ENCODE assay signal across 24 cellular contexts in the genomic region with DNA sequence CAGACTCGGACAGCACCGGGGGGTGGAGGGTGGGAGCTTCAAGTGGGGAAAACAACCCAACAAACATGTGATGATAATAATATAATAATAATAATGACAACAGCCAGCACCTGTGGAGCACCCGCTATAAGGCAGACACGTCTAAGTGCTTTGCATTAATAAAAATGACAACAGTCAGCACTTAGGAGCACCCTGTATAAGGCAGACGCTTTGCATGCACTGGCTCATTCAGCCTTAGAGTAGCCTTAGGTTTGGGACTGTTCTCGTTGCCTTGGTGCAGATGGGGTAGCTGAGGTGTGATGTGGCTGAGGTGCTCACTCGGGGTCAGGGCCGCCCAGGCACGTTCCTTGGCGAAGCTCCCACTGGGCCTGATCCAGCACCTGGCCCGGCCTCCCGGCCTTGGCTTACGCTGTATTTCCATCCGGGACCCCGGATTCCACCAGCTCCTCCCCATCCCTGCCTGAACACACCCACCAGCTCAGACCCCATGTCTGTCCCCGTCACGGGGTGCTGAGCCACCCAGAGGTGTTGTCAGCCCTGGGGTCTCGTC.
A peak's percentile ranks its signal among the peaks of the same experiment; 100 is the strongest.
DNase-seq lines count a peak whose midpoint lies in the region; ATAC-seq, FAIRE-seq and TF ChIP-seq lines count a peak whose summit lies in the region.
"Had no signal": no experiment of that assay in that cellular context is flagged by ENCODE, and none has a peak within 500 bp of the region (broad histone marks: within the 10 kb centered on the region; RNA-seq: fewer than 3 reads in every experiment).

No MANE protein-coding gene starts in this region.

- FAIRE-seq in K562 (lab: Jason Lieb, UNC), result no peak
- FAIRE-seq: H54 had no signal

- peaks cover 6% of the 10 kb centered on the region; the same call in 2 of the 3 replicates for H3K79me2 ChIP-seq in K562 (ENCODE audit: control insufficient read depth, insufficient read depth, low read length)

- POLR2A ChIA-PET in K562 (lab: Yijun Ruan, JAX), result interaction anchor here (0.6 to 2.0 kb wide), 3 partner anchors 11 to 52 kb away, joined by 3 to 4 read pairs (median 3); no protein-coding TSS in a partner anchor

- peak overlapping the region in 7 of 11 experiments; percentile 6 to 99 (median 50); a peak in 12 of 22 replicates for H3K4me2 ChIP-seq in BLaER1 treated with 17β-estradiol and CSF1 and Interleukin-3, amounts not matched to agents 10 nM and 100 nM
- H3K4me2 ChIP-seq in K562 (ENCODE audit: insufficient read depth, low read length), result no peak overlapping the region; the same call in 1 of the 2 replicates

- peaks cover 39 to 92% (median 81%) of the 10 kb centered on the region in 10 experiments for H3K4me1 ChIP-seq in BLaER1 treated with 17β-estradiol and CSF1 and Interleukin-3, amounts not matched to agents 10 nM and 100 nM
- peaks cover 2 to 56% of the 10 kb centered on the region in 2 experiments; a peak in 3 of 5 replicates for H3K4me1 ChIP-seq in K562 (replicated peaks in 1 of 2; ENCODE audit: control insufficient read depth in 2 of 2, insufficient read depth in 2 of 2, low read length in 2 of 2)
- H3K4me1 ChIP-seq in right lobe of liver, result peaks cover 0 to 20% (median 2%) of the 10 kb centered on the region in 4 donors

- no peak for TF ChIP-seq RAD21 in K562 (CRISPR knock-in tag; conservative IDR thresholded peaks at IDR 0.05 in 1 of 2, IDR thresholded peaks at IDR 0.05 in 1 of 2)

- no TSS peak for BruUV-seq in K562 (replicated peaks; lab: Mats Ljungman, UMichigan)

- H3K27me3 ChIP-seq in BLaER1 treated with 17β-estradiol and CSF1 and Interleukin-3, amounts not matched to agents 10 nM and 100 nM, result peaks cover 0 to 42% (median 0%) of the 10 kb centered on the region in 11 experiments; a peak in 6 of 22 replicates
- no peaks in the 10 kb centered on the region for H3K27me3 ChIP-seq in H7 (ENCODE audit: control insufficient read depth, insufficient read depth, low read length)
- H3K27me3 ChIP-seq in K562 (ENCODE audit: control insufficient read depth in 2 of 2, insufficient read depth in 2 of 2, low read length in 2 of 2), result no peaks in the 10 kb centered on the region
- no peaks in the 10 kb centered on the region for H3K27me3 ChIP-seq in right lobe of liver

- TF ChIP-seq POLR2A in K562 (conservative IDR thresholded peaks at IDR 0.05) (no peak), right lobe of liver (IDR thresholded peaks at IDR 0.05) (no peak)

- TF ChIP-seq EP300 in K562 (IDR thresholded peaks at IDR 0.05; ENCODE audit: low read length), result no peak

- ATAC-seq in K562 (no peak), right lobe of liver (peak in 3 of 4 donors; percentile 29 to 32 (median 30)), HG03135 (IDR thresholded peaks at IDR 0.05; ENCODE audit: unreplicated experiment) (no peak)
- ATAC-seq: PC-3 had no signal

- TF ChIP-seq CTCF in K562 (IDR thresholded peaks at IDR 0.05 in 2 of 3, conservative IDR thresholded peaks at IDR 0.05 in 1 of 3; ENCODE audit: insufficient read depth in 2 of 3, low read depth in 1 of 3, low read length in 3 of 3) (no peak), right lobe of liver (IDR thresholded peaks at IDR 0.05) (no peak)

- peaks cover 0 to 31% (median 0%) of the 10 kb centered on the region in 11 experiments; a peak in 6 of 22 replicates for H4K20me1 ChIP-seq in BLaER1 treated with 17β-estradiol and CSF1 and Interleukin-3, amounts not matched to agents 10 nM and 100 nM
- peaks cover 62% of the 10 kb centered on the region for H4K20me1 ChIP-seq in K562 (replicated peaks; ENCODE audit: control insufficient read depth, insufficient read depth, low read length)

- no peak overlapping the region for H3K27ac ChIP-seq in BLaER1 treated with 17β-estradiol and CSF1 and Interleukin-3, amounts not matched to agents 10 nM and 100 nM
- H3K27ac ChIP-seq in K562 (ENCODE audit: extremely low read depth, low read depth, low read length) (no peak overlapping the region; the same call in 2 of the 3 replicates), right lobe of liver (no peak overlapping the region)
- H3K27ac ChIP-seq: C4-2B, SK-N-MC had no signal

- H3K9ac ChIP-seq in BLaER1 treated with 17β-estradiol and CSF1 and Interleukin-3, amounts not matched to agents 10 nM and 100 nM, result no peak overlapping the region
- peak overlapping the region in 1 of 2 experiments; percentile 18; a peak in 2 of 4 replicates for H3K9ac ChIP-seq in K562 (ENCODE audit: insufficient read depth in 1 of 2, low read depth in 2 of 2, low read length in 2 of 2)

- in situ Hi-C loops in K562 (cut with MboI), result loop anchor here (10.0 kb wide), 1 partner anchor 141 kb away; a partner anchor contains a TSS

- no peak overlapping the region for H2AFZ ChIP-seq in K562 (ENCODE audit: low read depth, low read length)

- H3K4me3 ChIP-seq in BLaER1 treated with 17β-estradiol and CSF1 and Interleukin-3, amounts not matched to agents 10 nM and 100 nM, result no peak overlapping the region
- no peak overlapping the region for H3K4me3 ChIP-seq in H7 (ENCODE audit: insufficient read depth, low read depth, low read length)
- H3K4me3 ChIP-seq in K562, result no peak overlapping the region
- H3K4me3 ChIP-seq in right lobe of liver, result no peak overlapping the region
- H3K4me3 ChIP-seq: SK-N-MC had no signal

- H3K36me3 ChIP-seq in BLaER1 treated with 17β-estradiol and CSF1 and Interleukin-3, amounts not matched to agents 10 nM and 100 nM, result no peaks in the 10 kb centered on the region
- H3K36me3 ChIP-seq in H7 (replicated peaks; ENCODE audit: control insufficient read depth, insufficient read depth, low read length), result no peaks in the 10 kb centered on the region
- no peaks in the 10 kb centered on the region for H3K36me3 ChIP-seq in K562 (ENCODE audit: control insufficient read depth, insufficient read depth, low read length)
- H3K36me3 ChIP-seq in right lobe of liver, result no peaks in the 10 kb centered on the region

- WGBS in K562 (ENCODE audit: insufficient coverage, low coverage, missing lambda C conversion rate), result 68% methylated on average over 18 of the region's 18 CpGs
- 57% methylated on average over 12 of the region's 18 CpGs for WGBS in right lobe of liver (ENCODE audit: insufficient coverage, low coverage, low lambda C conversion rate, missing lambda C conversion rate)

- DNase-seq in H7, result peak; percentile 68
- no peak for DNase-seq in K562 (ENCODE audit: extremely low read depth in 1 of 4, low spot score in 3 of 4)
- DNase-seq in right lobe of liver, result peak in 1 of 3 donors; percentile 77
- no peak for DNase-seq in stimulated activated CD4-positive, alpha-beta T cell treated with anti-CD3 and anti-CD28 coated beads, Interleukin-15, amount 100 ng/mL, for 24 hours
- DNase-seq in NCI-H1930 (lab: John Stamatoyannopoulos, UW), result no peak
- DNase-seq: ACHN; Calu3; CD8-positive, alpha-beta memory T cell; DMS53; KBM-7; NCI-H1092 treated with DMSO at 0.1 percent for 48 hours; NCI-H146; NCI-H2029 treated with DMSO at 0.1 percent for 48 hours; NCI-H2171; NCI-H345; NCI-H524; PC-3; RPMI8226; SHP77 treated with DMSO at 0.1 percent for 48 hours had no signal

- H3K9me1 ChIP-seq in K562 (ENCODE audit: control insufficient read depth, insufficient read depth, low read length), result peaks cover 7% of the 10 kb centered on the region

- CTCF ChIA-PET in K562 (lab: Yijun Ruan, JAX; ENCODE audit: low intra/inter-chr PET ratio), result interaction anchor here (0.5 kb wide), 1 partner anchor 220 kb away, joined by 3 read pairs; no protein-coding TSS in a partner anchor

- H3K9me3 ChIP-seq in BLaER1 treated with 17β-estradiol and CSF1 and Interleukin-3, amounts not matched to agents 10 nM and 100 nM (replicated peaks in 1 of 11), result no peaks in the 10 kb centered on the region
- no peaks in the 10 kb centered on the region for H3K9me3 ChIP-seq in K562 (replicated peaks; ENCODE audit: control insufficient read depth, insufficient read depth, low read depth, low read length)
- no peaks in the 10 kb centered on the region for H3K9me3 ChIP-seq in right lobe of liver

- intact Hi-C loops in K562 (cut with micrococcal nuclease), result no loop called here
- intact Hi-C loops in right lobe of liver (cut with DNase I), result no loop called here

TF ChIP-seq in K562, 482 proteins besides CTCF, POLR2A, EP300 and RAD21:
- TF ChIP-seq MAFF (IDR thresholded peaks at IDR 0.05; ENCODE audit: low read length) (peak; percentile 29), FOSL1 (tag; conservative IDR thresholded peaks at IDR 0.05) (no peak), ZNF316 (IDR thresholded peaks at IDR 0.05) (peak; percentile 62)

Comparison
In these comparisons a context has a peak if more than half of its experiments do, and no peak if none do; other contexts are left out.
1. ATAC-seq: peak in right lobe of liver (3 of 4); none in K562 (single experiment) and HG03135 (single experiment).